ENCODE assay signal across 26 cellular contexts in genomic region chr21:33414926-33415325, GRCh38. TPM values are rescaled to one million over a fixed set of nuclear protein-coding genes. Genes with fewer than 3 reads are reported as not detected.
DNase-seq lines count a peak whose midpoint lies in the region; ATAC-seq and TF ChIP-seq lines count a peak whose summit lies in the region.
"Had no signal": no experiment of that assay in that cellular context is flagged by ENCODE, and none has a peak within 500 bp of the region (broad histone marks: within the 10 kb centered on the region; RNA-seq: fewer than 3 reads in every experiment).

No MANE protein-coding gene starts in this region.

- H3K9me3 ChIP-seq in mesodermal cell (ENCODE audit: control insufficient read depth, low read length) (no peaks in the 10 kb centered on the region), T-helper 17 cell (ENCODE audit: control insufficient read depth, low read length, poor library complexity, severe bottlenecking) (no peaks in the 10 kb centered on the region), WERI-Rb-1 (ENCODE audit: severe bottlenecking) (no peaks in the 10 kb centered on the region)
- H3K9me3 ChIP-seq: A549, adrenal gland, left ventricle myocardium inferior, MG63 had no signal

- POLR2A ChIA-PET in activated B cell treated with CpG ODN at 0.5 μM for 24 hours (lab: Charles Lee) = interaction anchor here (0.6 to 1.4 kb wide), 2 partner anchors 31 to 1641 kb away, joined by 4 to 14 read pairs; no protein-coding TSS in a partner anchor

- intact Hi-C loops in Right ventricle myocardium superior (cut with DNase I) (no loop called here), cardiac septum (cut with DNase I) (no loop called here), activated B cell treated with CpG ODN at 0.5 μM for 24 hours (cut with micrococcal nuclease) (no loop called here)

- DNase-seq in Right ventricle myocardium superior = peak; percentile 12
- DNase-seq in cardiac septum (ENCODE audit: low spot score) = no peak
- no peak for DNase-seq in activated B cell treated with CpG ODN at 0.5 μM for 24 hours
- no peak for DNase-seq in stimulated activated naive B cell treated with anti-CD40 and anti-IgM and Interleukin-4, amounts not matched to agents 10 μg/mL and 1 μg/mL and 100 μg/mL, for 72 hours
- no peak for DNase-seq in T-helper 17 cell
- no peak for DNase-seq in activated CD4-positive, CD25-positive, alpha-beta regulatory T cell treated with anti-CD3 and anti-CD28 coated beads, Interleukin-2, amount 50 U/mL, for 72 hours
- no peak for DNase-seq in WERI-Rb-1
- DNase-seq: activated gamma-delta T cell treated with Interleukin-2 at 50 U/mL for 16 hours, adrenal gland, DND-41, left ventricle myocardium inferior, MG63, NCI-H1417, NCI-H2081, NCI-H226, NCI-H774, RPMI8226, T-helper 9 cell had no signal

- no peak overlapping the region for H3K4me3 Mint-ChIP-seq in activated B cell treated with CpG ODN at 0.5 μM for 24 hours
- H3K4me3 Mint-ChIP-seq in stimulated activated naive B cell treated with anti-CD40 and anti-IgM and Interleukin-4, amounts not matched to agents 10 μg/mL and 1 μg/mL and 100 μg/mL, for 72 hours = peak overlapping the region; percentile 21 to 31
- no peak overlapping the region for H3K4me3 Mint-ChIP-seq in T-helper 17 cell
- H3K4me3 Mint-ChIP-seq: neural crest cell had no signal

- H3K36me3 Mint-ChIP-seq in activated B cell treated with CpG ODN at 0.5 μM for 24 hours (ENCODE audit: low read depth) (peaks cover 81% of the 10 kb centered on the region), T-helper 17 cell (ENCODE audit: low read depth) (no peaks in the 10 kb centered on the region)
- peaks cover 43 to 65% of the 10 kb centered on the region in 2 donors for H3K36me3 Mint-ChIP-seq in stimulated activated naive B cell treated with anti-CD40 and anti-IgM and Interleukin-4, amounts not matched to agents 10 μg/mL and 1 μg/mL and 100 μg/mL, for 72 hours

- H3K36me3 ChIP-seq in mesodermal cell (ENCODE audit: control insufficient read depth, insufficient read depth, low read length) (peaks cover 67% of the 10 kb centered on the region), WERI-Rb-1 (peaks cover 79% of the 10 kb centered on the region)

- peaks cover 2% of the 10 kb centered on the region for H3K4me1 ChIP-seq in mesodermal cell (ENCODE audit: control insufficient read depth, insufficient read depth, low read length, poor library complexity, severe bottlenecking)

- no peaks in the 10 kb centered on the region for H3K27me3 ChIP-seq in WERI-Rb-1 (ENCODE audit: insufficient read depth, low read depth, severe bottlenecking)
- H3K27me3 ChIP-seq: adrenal gland, MG63 had no signal

- H3K4me3 ChIP-seq in mesodermal cell (ENCODE audit: extremely low read depth, insufficient read depth, low read length, poor library complexity, severe bottlenecking) (no peak overlapping the region), WERI-Rb-1 (ENCODE audit: low read depth, low read length) (no peak overlapping the region)
- H3K4me3 ChIP-seq: A549, adrenal gland, coronary artery, K562, left ventricle myocardium inferior, MG63 had no signal

- H3K9me3 Mint-ChIP-seq in activated B cell treated with CpG ODN at 0.5 μM for 24 hours = no peaks in the 10 kb centered on the region
- no peaks in the 10 kb centered on the region for H3K9me3 Mint-ChIP-seq in stimulated activated naive B cell treated with anti-CD40 and anti-IgM and Interleukin-4, amounts not matched to agents 10 μg/mL and 1 μg/mL and 100 μg/mL, for 72 hours
- H3K9me3 Mint-ChIP-seq: neural crest cell had no signal

- H3K27me3 Mint-ChIP-seq in activated B cell treated with CpG ODN at 0.5 μM for 24 hours (no peaks in the 10 kb centered on the region), T-helper 17 cell (no peaks in the 10 kb centered on the region)
- no peaks in the 10 kb centered on the region for H3K27me3 Mint-ChIP-seq in stimulated activated naive B cell treated with anti-CD40 and anti-IgM and Interleukin-4, amounts not matched to agents 10 μg/mL and 1 μg/mL and 100 μg/mL, for 72 hours

- H3K27ac ChIP-seq in mesodermal cell (ENCODE audit: low read depth, low read length, severe bottlenecking) (peak overlapping the region; percentile 29), WERI-Rb-1 (no peak overlapping the region)
- H3K27ac ChIP-seq: A549, adrenal gland, left ventricle myocardium inferior had no signal

- no peak for ATAC-seq in Right ventricle myocardium superior (ENCODE audit: poor library complexity)
- ATAC-seq in activated B cell treated with CpG ODN at 0.5 μM for 24 hours (ENCODE audit: low read depth) = no peak
- ATAC-seq in stimulated activated naive B cell treated with anti-CD40 and anti-IgM and Interleukin-4, amounts not matched to agents 10 μg/mL and 1 μg/mL and 100 μg/mL, for 72 hours (replicated peaks) = no peak
- no peak for ATAC-seq in T-helper 17 cell
- ATAC-seq: A549; activated CD4-positive, CD25-positive, alpha-beta regulatory T cell treated with anti-CD3 and anti-CD28 coated beads, Interleukin-2, amount 50 U/mL, for 24 hours; HCT116; K562; sciatic nerve had no signal

- TF ChIP-seq CTCF in activated B cell treated with CpG ODN at 0.5 μM for 24 hours (IDR thresholded peaks at IDR 0.05) (no peak), WERI-Rb-1 (IDR thresholded peaks at IDR 0.05; ENCODE audit: low read depth, low read length) (no peak)

- CTCF ChIA-PET in activated B cell treated with CpG ODN at 0.5 μM for 24 hours (lab: Charles Lee) = interaction anchor here (1.1 to 4.4 kb wide), 3 partner anchors 18 to 191 kb away, joined by 3 to 22 read pairs (median 3); no protein-coding TSS in a partner anchor

- peak overlapping the region; percentile 66 for H3K27ac Mint-ChIP-seq in activated B cell treated with CpG ODN at 0.5 μM for 24 hours
- H3K27ac Mint-ChIP-seq in stimulated activated naive B cell treated with anti-CD40 and anti-IgM and Interleukin-4, amounts not matched to agents 10 μg/mL and 1 μg/mL and 100 μg/mL, for 72 hours = peak overlapping the region; percentile 87
- H3K27ac Mint-ChIP-seq in T-helper 17 cell = no peak overlapping the region

- 94 to 97% methylated on average over 8 to 11 of the region's 11 CpGs for WGBS in mesodermal cell (ENCODE audit: insufficient coverage in 2 of 2), 2 experiments

- H3K4me1 Mint-ChIP-seq in activated B cell treated with CpG ODN at 0.5 μM for 24 hours (peaks cover 41% of the 10 kb centered on the region), T-helper 17 cell (peaks cover 27% of the 10 kb centered on the region)
- H3K4me1 Mint-ChIP-seq in stimulated activated naive B cell treated with anti-CD40 and anti-IgM and Interleukin-4, amounts not matched to agents 10 μg/mL and 1 μg/mL and 100 μg/mL, for 72 hours = peaks cover 35 to 67% of the 10 kb centered on the region in 2 donors

RNA-seq across cellular contexts. Expression of gene IFNGR2, which starts 11.7 kb away (rescaled TPM):
- total RNA-seq in Right ventricle myocardium superior (34.0 TPM), cardiac septum (37.0 TPM), activated B cell treated with CpG ODN at 0.5 μM for 24 hours (66.8 and 71.1 TPM in 2 replicates), T-helper 17 cell (10 to 100 TPM; 17.9 to 18.7 TPM)
- polyA plus RNA-seq in mesodermal cell (2013, experiment 1 of 2) = 65.6 TPM
- polyA plus RNA-seq in mesodermal cell (2013, experiment 2 of 2) = 61.9 TPM

Comparison
In these comparisons a context has a peak if more than half of its experiments do, and no peak if none do; other contexts are left out.
1. H3K4me3 Mint-ChIP-seq: peak in stimulated activated naive B cell treated with anti-CD40 and anti-IgM and Interleukin-4, amounts not matched to agents 10 μg/mL and 1 μg/mL and 100 μg/mL, for 72 hours (2 of 2); none in activated B cell treated with CpG ODN at 0.5 μM for 24 hours (single experiment) and T-helper 17 cell (single experiment).